8 cellular contexts compared by ENCODE assay signal in the genomic region with DNA sequence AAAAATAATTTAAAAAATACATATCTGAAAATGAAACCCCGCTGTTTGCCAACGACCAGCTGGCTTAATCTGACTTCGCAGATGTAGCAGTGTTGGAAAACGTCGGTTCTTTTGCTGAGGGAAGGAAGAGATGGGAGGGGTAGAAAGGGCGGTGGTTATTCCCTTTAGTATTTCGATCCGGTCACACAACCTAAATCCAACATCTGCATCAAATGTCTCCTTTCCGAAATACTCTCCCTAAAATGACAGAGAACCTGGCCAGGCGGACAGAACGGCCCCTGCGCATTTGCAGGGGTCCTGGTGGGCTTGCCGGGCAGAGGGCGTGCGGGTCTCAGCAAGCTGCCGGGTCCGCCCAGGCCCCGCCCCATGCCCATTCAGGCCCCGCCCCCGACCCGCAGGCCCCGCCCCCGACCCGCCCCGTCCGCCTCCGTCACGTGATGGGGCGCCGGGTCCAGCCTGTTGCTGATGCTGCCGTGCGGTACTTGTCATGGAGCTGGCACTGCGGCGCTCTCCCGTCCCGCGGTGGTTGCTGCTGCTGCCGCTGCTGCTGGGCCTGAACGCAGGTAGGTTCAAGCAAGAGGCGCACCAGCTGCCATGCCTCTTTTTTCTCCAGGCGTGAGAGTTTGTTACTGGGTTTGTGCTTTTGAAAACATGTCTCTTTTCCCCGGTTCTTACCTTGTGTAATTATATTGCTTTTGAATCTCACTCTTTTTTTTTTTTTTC. TPM values are rescaled to one million over a fixed set of nuclear protein-coding genes. Genes with fewer than 3 reads are reported as not detected.
DNase-seq lines count a peak whose midpoint lies in the region; ATAC-seq and TF ChIP-seq lines count a peak whose summit lies in the region.

A gene with protein sequence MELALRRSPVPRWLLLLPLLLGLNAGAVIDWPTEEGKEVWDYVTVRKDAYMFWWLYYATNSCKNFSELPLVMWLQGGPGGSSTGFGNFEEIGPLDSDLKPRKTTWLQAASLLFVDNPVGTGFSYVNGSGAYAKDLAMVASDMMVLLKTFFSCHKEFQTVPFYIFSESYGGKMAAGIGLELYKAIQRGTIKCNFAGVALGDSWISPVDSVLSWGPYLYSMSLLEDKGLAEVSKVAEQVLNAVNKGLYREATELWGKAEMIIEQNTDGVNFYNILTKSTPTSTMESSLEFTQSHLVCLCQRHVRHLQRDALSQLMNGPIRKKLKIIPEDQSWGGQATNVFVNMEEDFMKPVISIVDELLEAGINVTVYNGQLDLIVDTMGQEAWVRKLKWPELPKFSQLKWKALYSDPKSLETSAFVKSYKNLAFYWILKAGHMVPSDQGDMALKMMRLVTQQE (plus strand): TSS at position 459 of the 723 bp plus-strand sequence. CDS start 29 bp downstream, at position 488.

- peaks cover 10% of the 10 kb centered on the region for H3K27me3 Mint-ChIP-seq in T-helper 17 cell

- peaks cover 22% of the 10 kb centered on the region for H3K4me1 Mint-ChIP-seq in T-helper 17 cell

- peak within 1 kb of the TSS; percentile 82 for H3K27ac Mint-ChIP-seq in T-helper 17 cell

- intact Hi-C loops in right cardiac atrium (cut with DNase I) = no loop called here
- intact Hi-C loops in vagina (cut with DNase I) = loop anchor here (5.0 kb wide), 1 partner anchor 1539 kb away; no protein-coding TSS in a partner anchor

- TF ChIP-seq CTCF in GM10266 (IDR thresholded peaks at IDR 0.05; ENCODE audit: control insufficient read depth, insufficient read depth, low read depth, missing control alignments) (no peak), vagina (IDR thresholded peaks at IDR 0.05) (no peak)

- H3K9me3 ChIP-seq in T-helper 17 cell (ENCODE audit: control insufficient read depth, low read length, poor library complexity, severe bottlenecking) = no peaks in the 10 kb centered on the region
- no peaks in the 10 kb centered on the region for H3K9me3 ChIP-seq in right cardiac atrium (ENCODE audit: control insufficient read depth, low read length)
- no peaks in the 10 kb centered on the region for H3K9me3 ChIP-seq in vagina

- under 1% methylated on average over 42 of the region's 42 CpGs for WGBS in right cardiac atrium

- no peaks in the 10 kb centered on the region for H3K4me1 ChIP-seq in right cardiac atrium (ENCODE audit: control insufficient read depth, insufficient read depth, low read length)
- peaks cover 8% of the 10 kb centered on the region for H3K4me1 ChIP-seq in rectal smooth muscle tissue (ENCODE audit: control insufficient read depth, insufficient read depth, low read length)
- H3K4me1 ChIP-seq in vagina = peaks cover 23% of the 10 kb centered on the region

- TF ChIP-seq POLR2A in vagina (IDR thresholded peaks at IDR 0.05) = peak in 1 of 2 donors; percentile 46

- peak within 1 kb of the TSS; percentile 93 for H3K4me3 ChIP-seq in right cardiac atrium (ENCODE audit: low read length)
- H3K4me3 ChIP-seq in rectal smooth muscle tissue (ENCODE audit: low read length) = peak within 1 kb of the TSS; percentile 87
- H3K4me3 ChIP-seq in vagina = peak within 1 kb of the TSS; percentile 45 to 59

- H3K27me3 ChIP-seq in right cardiac atrium (ENCODE audit: control insufficient read depth, insufficient read depth) = no peaks in the 10 kb centered on the region
- no peaks in the 10 kb centered on the region for H3K27me3 ChIP-seq in rectal smooth muscle tissue (ENCODE audit: control insufficient read depth, insufficient read depth, low read length)
- no peaks in the 10 kb centered on the region for H3K27me3 ChIP-seq in vagina

- H3K27ac ChIP-seq in right cardiac atrium (ENCODE audit: low read length) = peak within 1 kb of the TSS; percentile 85
- peak within 1 kb of the TSS; percentile 77 for H3K27ac ChIP-seq in rectal smooth muscle tissue (ENCODE audit: low read depth, low read length)
- peak within 1 kb of the TSS; percentile 68 for H3K27ac ChIP-seq in vagina

- peaks cover 2% of the 10 kb centered on the region for H3K36me3 Mint-ChIP-seq in T-helper 17 cell (ENCODE audit: low read depth)

- DNase-seq in GM10266 (ENCODE audit: extremely low spot score) (peak; percentile 95), NCI-H1436 (lab: John Stamatoyannopoulos, UW) (peak; percentile 92), T-helper 17 cell (peak; percentile 67 to 83 (median 78)), amygdala (lab: John Stamatoyannopoulos, UW) (peak; percentile 15 to 93 (median 82)), right cardiac atrium (peak; percentile 87 to 94 (median 94)), vagina (ENCODE audit: extremely low spot score in 2 of 2) (peak in 1 of 2 donors; percentile 95)

- ATAC-seq in HG02678 (IDR thresholded peaks at IDR 0.05; ENCODE audit: unreplicated experiment) (peak; percentile 74), T-helper 17 cell (peak; percentile 96), right cardiac atrium (peak; percentile 97 to 98)

- peak within 1 kb of the TSS; percentile 45 for H3K9ac ChIP-seq in rectal smooth muscle tissue (ENCODE audit: low read length)

- no peaks in the 10 kb centered on the region for H3K36me3 ChIP-seq in rectal smooth muscle tissue (ENCODE audit: control insufficient read depth, insufficient read depth, low read length)
- no peaks in the 10 kb centered on the region for H3K36me3 ChIP-seq in vagina

- peak within 1 kb of the TSS; percentile 90 for H3K4me3 Mint-ChIP-seq in T-helper 17 cell

RNA-seq across cellular contexts. Expression of the gene that starts here (rescaled TPM):
- total RNA-seq in T-helper 17 cell (10 to 100 TPM; 17.7 to 21.9 TPM), right cardiac atrium (10 to 100 TPM; 49.7 to 65.0 (median 58.1) TPM), vagina (69.5 TPM)
- polyA plus RNA-seq in right cardiac atrium = 87.9 TPM
